ENCODE assay signal across 1 cellular context in the genomic region with DNA sequence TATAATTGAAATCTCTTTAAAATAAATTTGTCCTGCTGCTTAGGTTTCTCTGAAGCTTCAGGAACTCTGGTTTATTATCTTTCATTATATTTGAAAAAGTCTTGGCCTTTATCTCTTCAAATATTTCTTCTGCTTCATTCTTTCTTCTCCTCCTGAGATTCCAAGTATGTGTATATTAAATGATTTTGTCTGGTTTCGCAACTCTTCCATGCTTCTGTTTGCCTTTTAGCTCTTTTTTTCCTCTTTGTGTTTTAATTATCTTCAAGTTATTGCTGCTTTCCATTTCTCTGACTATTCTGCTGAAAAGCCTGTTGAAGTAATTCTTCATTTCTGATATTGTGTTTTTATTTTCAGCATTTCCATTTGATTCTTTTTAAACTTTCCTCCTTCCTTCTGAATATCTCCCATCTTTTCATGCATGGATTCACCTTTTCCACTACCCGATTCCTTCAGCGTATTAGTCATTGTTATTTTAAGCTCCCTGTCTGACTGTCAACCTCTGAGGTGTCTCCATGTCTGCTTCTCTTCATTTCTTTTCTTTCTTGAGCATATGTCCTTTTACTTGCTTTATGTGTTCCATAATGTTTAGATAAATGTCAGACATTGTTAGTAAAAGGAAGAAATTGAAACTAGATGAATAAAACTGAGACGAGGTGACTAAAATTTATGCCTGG.
TF ChIP-seq lines count a peak whose summit lies in the region.

No MANE protein-coding gene starts in this region.

TF ChIP-seq in K562, 482 proteins besides CTCF, POLR2A, EP300 and RAD21:
- TF ChIP-seq, protein P1, sequence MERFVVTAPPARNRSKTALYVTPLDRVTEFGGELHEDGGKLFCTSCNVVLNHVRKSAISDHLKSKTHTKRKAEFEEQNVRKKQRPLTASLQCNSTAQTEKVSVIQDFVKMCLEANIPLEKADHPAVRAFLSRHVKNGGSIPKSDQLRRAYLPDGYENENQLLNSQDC (CRISPR knock-in tag; IDR thresholded peaks at IDR 0.05) = no peak
- TF ChIP-seq POLR3A (IDR thresholded peaks at IDR 0.05; ENCODE audit: borderline replicate concordance, extremely low read depth, insufficient read depth, insufficient read length) = no peak
- no peak for TF ChIP-seq KAT2B (IDR thresholded peaks at IDR 0.05; ENCODE audit: low read depth, low read length)
- TF ChIP-seq CEBPB (tag; IDR thresholded peaks at IDR 0.05) = peak; percentile 65
- TF ChIP-seq GABPB2 (CRISPR knock-in tag; conservative IDR thresholded peaks at IDR 0.05) = no peak
- TF ChIP-seq ZNF239 (CRISPR knock-in tag; IDR thresholded peaks at IDR 0.05) = no peak
- no peak for TF ChIP-seq ZNF408 (CRISPR knock-in tag; IDR thresholded peaks at IDR 0.05; ENCODE audit: low read depth)
- no peak for TF ChIP-seq EHMT2 (IDR thresholded peaks at IDR 0.05)
- 0 out of 2 replicates have a peak, but pooled peaks have one; percentile 20 for TF ChIP-seq ARID1B (IDR thresholded peaks at IDR 0.05)
- no peak for TF ChIP-seq POLR2AphosphoS5 (IDR thresholded peaks at IDR 0.05; ENCODE audit: control insufficient read depth, insufficient read depth, low read depth, low read length)
- no peak for TF ChIP-seq ZFP1 (CRISPR knock-in tag; IDR thresholded peaks at IDR 0.05)
- no peak for TF ChIP-seq TCF7 (IDR thresholded peaks at IDR 0.05; ENCODE audit: borderline replicate concordance)
- TF ChIP-seq HDAC3 (IDR thresholded peaks at IDR 0.05; ENCODE audit: borderline replicate concordance, partially characterized antibody) = no peak
- TF ChIP-seq, protein P2, sequence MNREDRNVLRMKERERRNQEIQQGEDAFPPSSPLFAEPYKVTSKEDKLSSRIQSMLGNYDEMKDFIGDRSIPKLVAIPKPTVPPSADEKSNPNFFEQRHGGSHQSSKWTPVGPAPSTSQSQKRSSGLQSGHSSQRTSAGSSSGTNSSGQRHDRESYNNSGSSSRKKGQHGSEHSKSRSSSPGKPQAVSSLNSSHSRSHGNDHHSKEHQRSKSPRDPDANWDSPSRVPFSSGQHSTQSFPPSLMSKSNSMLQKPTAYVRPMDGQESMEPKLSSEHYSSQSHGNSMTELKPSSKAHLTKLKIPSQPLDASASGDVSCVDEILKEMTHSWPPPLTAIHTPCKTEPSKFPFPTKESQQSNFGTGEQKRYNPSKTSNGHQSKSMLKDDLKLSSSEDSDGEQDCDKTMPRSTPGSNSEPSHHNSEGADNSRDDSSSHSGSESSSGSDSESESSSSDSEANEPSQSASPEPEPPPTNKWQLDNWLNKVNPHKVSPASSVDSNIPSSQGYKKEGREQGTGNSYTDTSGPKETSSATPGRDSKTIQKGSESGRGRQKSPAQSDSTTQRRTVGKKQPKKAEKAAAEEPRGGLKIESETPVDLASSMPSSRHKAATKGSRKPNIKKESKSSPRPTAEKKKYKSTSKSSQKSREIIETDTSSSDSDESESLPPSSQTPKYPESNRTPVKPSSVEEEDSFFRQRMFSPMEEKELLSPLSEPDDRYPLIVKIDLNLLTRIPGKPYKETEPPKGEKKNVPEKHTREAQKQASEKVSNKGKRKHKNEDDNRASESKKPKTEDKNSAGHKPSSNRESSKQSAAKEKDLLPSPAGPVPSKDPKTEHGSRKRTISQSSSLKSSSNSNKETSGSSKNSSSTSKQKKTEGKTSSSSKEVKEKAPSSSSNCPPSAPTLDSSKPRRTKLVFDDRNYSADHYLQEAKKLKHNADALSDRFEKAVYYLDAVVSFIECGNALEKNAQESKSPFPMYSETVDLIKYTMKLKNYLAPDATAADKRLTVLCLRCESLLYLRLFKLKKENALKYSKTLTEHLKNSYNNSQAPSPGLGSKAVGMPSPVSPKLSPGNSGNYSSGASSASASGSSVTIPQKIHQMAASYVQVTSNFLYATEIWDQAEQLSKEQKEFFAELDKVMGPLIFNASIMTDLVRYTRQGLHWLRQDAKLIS (CRISPR knock-in tag; IDR thresholded peaks at IDR 0.05) = no peak
- TF ChIP-seq ZNF551 (CRISPR knock-in tag; IDR thresholded peaks at IDR 0.05) = no peak
- TF ChIP-seq JUND (IDR thresholded peaks at IDR 0.05; ENCODE audit: borderline replicate concordance, low read depth, low read length) = no peak; the same call in 1 of the 2 replicates
- TF ChIP-seq JUND (tag; IDR thresholded peaks at IDR 0.05; ENCODE audit: borderline replicate concordance, low read depth, low read length) = no peak
- TF ChIP-seq EP400 (IDR thresholded peaks at IDR 0.05) = no peak
- TF ChIP-seq ZBTB1 (CRISPR knock-in tag; IDR thresholded peaks at IDR 0.05; ENCODE audit: borderline replicate concordance, low read depth) = no peak
- TF ChIP-seq CEBPG (CRISPR knock-in tag; IDR thresholded peaks at IDR 0.05) = no peak
- TF ChIP-seq CEBPG (tag; conservative IDR thresholded peaks at IDR 0.05 in 1 of 2, IDR thresholded peaks at IDR 0.05 in 1 of 2) = peak in 1 of 2 experiments; percentile 60; a peak in 2 of 4 replicates
- TF ChIP-seq HDAC8 (tag; IDR thresholded peaks at IDR 0.05) = no peak
- TF ChIP-seq, protein P3, sequence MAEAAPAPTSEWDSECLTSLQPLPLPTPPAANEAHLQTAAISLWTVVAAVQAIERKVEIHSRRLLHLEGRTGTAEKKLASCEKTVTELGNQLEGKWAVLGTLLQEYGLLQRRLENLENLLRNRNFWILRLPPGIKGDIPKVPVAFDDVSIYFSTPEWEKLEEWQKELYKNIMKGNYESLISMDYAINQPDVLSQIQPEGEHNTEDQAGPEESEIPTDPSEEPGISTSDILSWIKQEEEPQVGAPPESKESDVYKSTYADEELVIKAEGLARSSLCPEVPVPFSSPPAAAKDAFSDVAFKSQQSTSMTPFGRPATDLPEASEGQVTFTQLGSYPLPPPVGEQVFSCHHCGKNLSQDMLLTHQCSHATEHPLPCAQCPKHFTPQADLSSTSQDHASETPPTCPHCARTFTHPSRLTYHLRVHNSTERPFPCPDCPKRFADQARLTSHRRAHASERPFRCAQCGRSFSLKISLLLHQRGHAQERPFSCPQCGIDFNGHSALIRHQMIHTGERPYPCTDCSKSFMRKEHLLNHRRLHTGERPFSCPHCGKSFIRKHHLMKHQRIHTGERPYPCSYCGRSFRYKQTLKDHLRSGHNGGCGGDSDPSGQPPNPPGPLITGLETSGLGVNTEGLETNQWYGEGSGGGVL (CRISPR knock-in tag; IDR thresholded peaks at IDR 0.05) = no peak
- TF ChIP-seq ZNF584 (CRISPR knock-in tag; IDR thresholded peaks at IDR 0.05; ENCODE audit: low read depth) = no peak
- no peak for TF ChIP-seq ILF3 (IDR thresholded peaks at IDR 0.05; ENCODE audit: borderline replicate concordance)
- TF ChIP-seq XRCC3 (IDR thresholded peaks at IDR 0.05) = no peak
- no peak for TF ChIP-seq SP1 (CRISPR knock-in tag; IDR thresholded peaks at IDR 0.05)
- TF ChIP-seq SMARCA4 (IDR thresholded peaks at IDR 0.05) = peak; percentile 37; the same call in 1 of the 2 replicates
- peak; percentile 19; the same call in 1 of the 2 replicates for TF ChIP-seq MEF2A (IDR thresholded peaks at IDR 0.05; ENCODE audit: control insufficient read depth, low read depth, low read length)
- TF ChIP-seq FOSL1 (tag; conservative IDR thresholded peaks at IDR 0.05) = peak; percentile 55; the same call in 1 of the 2 replicates
- no peak for TF ChIP-seq ZNF174 (CRISPR knock-in tag; IDR thresholded peaks at IDR 0.05)
- TF ChIP-seq, protein P4, sequence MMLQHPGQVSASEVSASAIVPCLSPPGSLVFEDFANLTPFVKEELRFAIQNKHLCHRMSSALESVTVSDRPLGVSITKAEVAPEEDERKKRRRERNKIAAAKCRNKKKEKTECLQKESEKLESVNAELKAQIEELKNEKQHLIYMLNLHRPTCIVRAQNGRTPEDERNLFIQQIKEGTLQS (IDR thresholded peaks at IDR 0.05) = peak; percentile 58
- TF ChIP-seq, protein P4 (CRISPR knock-in tag; conservative IDR thresholded peaks at IDR 0.05) = no peak
- no peak for TF ChIP-seq RB1 (IDR thresholded peaks at IDR 0.05; ENCODE audit: low read depth)
- no peak for TF ChIP-seq HIVEP1 (CRISPR knock-in tag; IDR thresholded peaks at IDR 0.05)
- TF ChIP-seq, protein P5, sequence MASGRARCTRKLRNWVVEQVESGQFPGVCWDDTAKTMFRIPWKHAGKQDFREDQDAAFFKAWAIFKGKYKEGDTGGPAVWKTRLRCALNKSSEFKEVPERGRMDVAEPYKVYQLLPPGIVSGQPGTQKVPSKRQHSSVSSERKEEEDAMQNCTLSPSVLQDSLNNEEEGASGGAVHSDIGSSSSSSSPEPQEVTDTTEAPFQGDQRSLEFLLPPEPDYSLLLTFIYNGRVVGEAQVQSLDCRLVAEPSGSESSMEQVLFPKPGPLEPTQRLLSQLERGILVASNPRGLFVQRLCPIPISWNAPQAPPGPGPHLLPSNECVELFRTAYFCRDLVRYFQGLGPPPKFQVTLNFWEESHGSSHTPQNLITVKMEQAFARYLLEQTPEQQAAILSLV (tag; IDR thresholded peaks at IDR 0.05) = no peak
- TF ChIP-seq SMARCE1 (IDR thresholded peaks at IDR 0.05) = peak; percentile 28; the same call in 1 of the 2 replicates
TF ChIP-seq in K562: peak in this region for 8.
